In the genomic region with DNA sequence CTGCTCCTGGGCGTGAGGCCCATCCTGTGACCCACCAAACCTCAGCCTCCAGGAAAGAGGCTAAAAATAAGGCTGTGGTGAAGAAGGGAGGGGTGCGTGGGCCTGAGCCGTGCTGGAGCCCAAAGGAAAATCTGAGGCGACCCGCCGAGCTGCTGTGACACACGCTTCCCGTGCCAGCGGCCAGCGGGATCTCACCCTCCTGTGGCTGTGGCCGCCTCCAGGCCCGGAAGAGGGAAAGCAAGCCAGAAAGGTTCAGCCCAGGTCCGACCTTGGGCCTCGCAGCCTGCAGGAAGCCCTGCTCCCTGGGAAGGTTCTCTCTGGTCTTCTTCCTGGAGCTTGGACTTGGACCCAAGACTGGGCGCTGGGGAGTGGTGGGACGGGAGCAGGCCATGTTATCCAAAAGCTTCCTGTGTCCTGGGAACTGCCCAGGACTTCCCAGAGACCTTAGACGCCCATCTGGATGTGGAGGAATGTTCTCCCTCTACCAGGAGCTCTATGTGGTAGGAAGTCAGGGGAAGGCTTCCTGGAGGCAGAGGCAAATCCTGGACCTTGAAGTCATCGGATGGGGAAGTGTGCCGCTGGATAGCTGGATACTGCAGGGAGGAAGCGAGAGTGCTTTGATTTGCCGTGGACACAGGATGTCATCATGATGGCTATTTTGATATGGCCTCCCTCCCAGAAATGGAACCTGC, we compare ENCODE assay signal across 2 cellular contexts.
TF ChIP-seq lines count a peak whose summit lies in the region.

No MANE protein-coding gene starts in this region.

TF ChIP-seq in liver, 16 proteins besides CTCF, POLR2A, EP300 and RAD21:
- TF ChIP-seq EGR1 (IDR thresholded peaks at IDR 0.05; ENCODE audit: low read depth in 2 of 2), result peak in 1 of 2 donors; percentile 39
- TF ChIP-seq FOXA2 (IDR thresholded peaks at IDR 0.05), result no peak
- TF ChIP-seq HNF4G (IDR thresholded peaks at IDR 0.05), result no peak
- TF ChIP-seq, protein P1, sequence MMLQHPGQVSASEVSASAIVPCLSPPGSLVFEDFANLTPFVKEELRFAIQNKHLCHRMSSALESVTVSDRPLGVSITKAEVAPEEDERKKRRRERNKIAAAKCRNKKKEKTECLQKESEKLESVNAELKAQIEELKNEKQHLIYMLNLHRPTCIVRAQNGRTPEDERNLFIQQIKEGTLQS (IDR thresholded peaks at IDR 0.05), result no peak
- TF ChIP-seq, protein P2, sequence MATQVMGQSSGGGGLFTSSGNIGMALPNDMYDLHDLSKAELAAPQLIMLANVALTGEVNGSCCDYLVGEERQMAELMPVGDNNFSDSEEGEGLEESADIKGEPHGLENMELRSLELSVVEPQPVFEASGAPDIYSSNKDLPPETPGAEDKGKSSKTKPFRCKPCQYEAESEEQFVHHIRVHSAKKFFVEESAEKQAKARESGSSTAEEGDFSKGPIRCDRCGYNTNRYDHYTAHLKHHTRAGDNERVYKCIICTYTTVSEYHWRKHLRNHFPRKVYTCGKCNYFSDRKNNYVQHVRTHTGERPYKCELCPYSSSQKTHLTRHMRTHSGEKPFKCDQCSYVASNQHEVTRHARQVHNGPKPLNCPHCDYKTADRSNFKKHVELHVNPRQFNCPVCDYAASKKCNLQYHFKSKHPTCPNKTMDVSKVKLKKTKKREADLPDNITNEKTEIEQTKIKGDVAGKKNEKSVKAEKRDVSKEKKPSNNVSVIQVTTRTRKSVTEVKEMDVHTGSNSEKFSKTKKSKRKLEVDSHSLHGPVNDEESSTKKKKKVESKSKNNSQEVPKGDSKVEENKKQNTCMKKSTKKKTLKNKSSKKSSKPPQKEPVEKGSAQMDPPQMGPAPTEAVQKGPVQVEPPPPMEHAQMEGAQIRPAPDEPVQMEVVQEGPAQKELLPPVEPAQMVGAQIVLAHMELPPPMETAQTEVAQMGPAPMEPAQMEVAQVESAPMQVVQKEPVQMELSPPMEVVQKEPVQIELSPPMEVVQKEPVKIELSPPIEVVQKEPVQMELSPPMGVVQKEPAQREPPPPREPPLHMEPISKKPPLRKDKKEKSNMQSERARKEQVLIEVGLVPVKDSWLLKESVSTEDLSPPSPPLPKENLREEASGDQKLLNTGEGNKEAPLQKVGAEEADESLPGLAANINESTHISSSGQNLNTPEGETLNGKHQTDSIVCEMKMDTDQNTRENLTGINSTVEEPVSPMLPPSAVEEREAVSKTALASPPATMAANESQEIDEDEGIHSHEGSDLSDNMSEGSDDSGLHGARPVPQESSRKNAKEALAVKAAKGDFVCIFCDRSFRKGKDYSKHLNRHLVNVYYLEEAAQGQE (IDR thresholded peaks at IDR 0.05), result no peak
- no peak for TF ChIP-seq GABPA (IDR thresholded peaks at IDR 0.05 in 1 of 2, conservative IDR thresholded peaks at IDR 0.05 in 1 of 2)
- peak; percentile 72 for TF ChIP-seq NR2F2 (IDR thresholded peaks at IDR 0.05)
- no peak for TF ChIP-seq RXRA (IDR thresholded peaks at IDR 0.05)

TF ChIP-seq in HepG2, 621 proteins besides CTCF, POLR2A, EP300 and RAD21:
- TF ChIP-seq, protein P3, sequence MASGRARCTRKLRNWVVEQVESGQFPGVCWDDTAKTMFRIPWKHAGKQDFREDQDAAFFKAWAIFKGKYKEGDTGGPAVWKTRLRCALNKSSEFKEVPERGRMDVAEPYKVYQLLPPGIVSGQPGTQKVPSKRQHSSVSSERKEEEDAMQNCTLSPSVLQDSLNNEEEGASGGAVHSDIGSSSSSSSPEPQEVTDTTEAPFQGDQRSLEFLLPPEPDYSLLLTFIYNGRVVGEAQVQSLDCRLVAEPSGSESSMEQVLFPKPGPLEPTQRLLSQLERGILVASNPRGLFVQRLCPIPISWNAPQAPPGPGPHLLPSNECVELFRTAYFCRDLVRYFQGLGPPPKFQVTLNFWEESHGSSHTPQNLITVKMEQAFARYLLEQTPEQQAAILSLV (CRISPR knock-in tag; IDR thresholded peaks at IDR 0.05; ENCODE audit: borderline replicate concordance), result no peak
- TF ChIP-seq ZMYM3 (CRISPR knock-in tag; IDR thresholded peaks at IDR 0.05) (no peak), ZNF432 (CRISPR knock-in tag; IDR thresholded peaks at IDR 0.05; ENCODE audit: borderline replicate concordance) (no peak)
